ENCODE assay signal across 1 cellular context in genomic region chr15:64717735-64718495, GRCh38.
TF ChIP-seq lines count a peak whose summit lies in the region.

No MANE protein-coding gene starts in this region.

TF ChIP-seq in HepG2, 621 proteins besides CTCF, POLR2A, EP300 and RAD21 (continued from another document):
- no peak for TF ChIP-seq AHDC1 (CRISPR knock-in tag; IDR thresholded peaks at IDR 0.05; ENCODE audit: borderline replicate concordance)
- no peak for TF ChIP-seq MIXL1 (CRISPR knock-in tag; IDR thresholded peaks at IDR 0.05)
- TF ChIP-seq ZNF850 (CRISPR knock-in tag; conservative IDR thresholded peaks at IDR 0.05): no peak
- no peak for TF ChIP-seq ZBTB25 (CRISPR knock-in tag; IDR thresholded peaks at IDR 0.05)
- TF ChIP-seq HMG20B (CRISPR knock-in tag; conservative IDR thresholded peaks at IDR 0.05): no peak
- no peak for TF ChIP-seq ZNF296 (CRISPR knock-in tag; conservative IDR thresholded peaks at IDR 0.05)
- TF ChIP-seq IRF2 (CRISPR knock-in tag; IDR thresholded peaks at IDR 0.05): no peak
- no peak for TF ChIP-seq ZFP62 (CRISPR knock-in tag; IDR thresholded peaks at IDR 0.05)
